Comparison of ENCODE assay signal across 14 cellular contexts in genomic region chr2:112706947-112707346, GRCh38. TPM values are rescaled to one million over a fixed set of nuclear protein-coding genes. Genes with fewer than 3 reads are reported as not detected.
DNase-seq lines count a peak whose midpoint lies in the region; ATAC-seq and TF ChIP-seq lines count a peak whose summit lies in the region.
"Not testable (repeated sequence)": the region's sequence is repeated elsewhere in the genome, so short reads cannot be mapped to it uniquely, and the experiment has no call there.
"Had no signal": no experiment of that assay in that cellular context is flagged by ENCODE, and none has a peak within 500 bp of the region (broad histone marks: within the 10 kb centered on the region; RNA-seq: fewer than 3 reads in every experiment).

No MANE protein-coding gene starts in this region.

- not testable (repeated sequence) for H3K9me3 Mint-ChIP-seq in IgD-negative memory B cell; T-helper 2 cell treated with Interferon-gamma antibody and Interleukin-4, amounts not matched to agents 5 μg/mL and 100 μg/mL, for 36 hours; dendritic cell treated with granulocyte-macrophage colony-stimulating factor and Interleukin-4, amounts not matched to agents 40 ng/mL and 50 ng/mL, for 4 days; osteocyte (ENCODE audit: unreplicated experiment); stimulated activated naive B cell treated with anti-CD40 and anti-IgM and Interleukin-4, amounts not matched to agents 10 μg/mL and 1 μg/mL and 100 μg/mL, for 72 hours

- not testable (repeated sequence) for H3K36me3 Mint-ChIP-seq in IgD-negative memory B cell; T-helper 2 cell treated with Interferon-gamma antibody and Interleukin-4, amounts not matched to agents 5 μg/mL and 100 μg/mL, for 36 hours (ENCODE audit: low read depth); dendritic cell treated with granulocyte-macrophage colony-stimulating factor and Interleukin-4, amounts not matched to agents 40 ng/mL and 50 ng/mL, for 4 days (ENCODE audit: low read depth); osteocyte (ENCODE audit: unreplicated experiment); stimulated activated naive B cell treated with anti-CD40 and anti-IgM and Interleukin-4, amounts not matched to agents 10 μg/mL and 1 μg/mL and 100 μg/mL, for 72 hours

- peak overlapping the region; percentile 74 to 93 (median 80) for H3K4me2 ChIP-seq in BLaER1 treated with 17β-estradiol and CSF1 and Interleukin-3, amounts not matched to agents 10 nM and 100 nM

- H3K27me3 ChIP-seq in BLaER1 treated with 17β-estradiol and CSF1 and Interleukin-3, amounts not matched to agents 10 nM and 100 nM: not testable (repeated sequence)

- intact Hi-C loops in dendritic cell treated with granulocyte-macrophage colony-stimulating factor and Interleukin-4, amounts not matched to agents 40 ng/mL and 50 ng/mL, for 4 days (cut with micrococcal nuclease): not testable (repeated sequence)

- not testable (repeated sequence) for H3K4me3 ChIP-seq in BLaER1 treated with 17β-estradiol and CSF1 and Interleukin-3, amounts not matched to agents 10 nM and 100 nM

- peak overlapping the region in 2 of 11 experiments; percentile 21 to 33; a peak in 1 of 22 replicates for H3K9ac ChIP-seq in BLaER1 treated with 17β-estradiol and CSF1 and Interleukin-3, amounts not matched to agents 10 nM and 100 nM

- not testable (repeated sequence) for ATAC-seq in stimulated activated naive B cell treated with anti-CD40 and anti-IgM and Interleukin-4, amounts not matched to agents 10 μg/mL and 1 μg/mL and 100 μg/mL, for 72 hours (replicated peaks)

- not testable (repeated sequence) for H3K9me3 ChIP-seq in BLaER1 treated with 17β-estradiol and CSF1 and Interleukin-3, amounts not matched to agents 10 nM and 100 nM (replicated peaks in 1 of 11)

- DNase-seq in T-helper 2 cell treated with Interferon-gamma antibody and Interleukin-4, amounts not matched to agents 5 μg/mL and 100 μg/mL, for 36 hours (ENCODE audit: low spot score); stimulated activated naive B cell treated with anti-CD40 and anti-IgM and Interleukin-4, amounts not matched to agents 10 μg/mL and 1 μg/mL and 100 μg/mL, for 72 hours: not testable (repeated sequence)
- peak; percentile 30 for DNase-seq in activated CD8-positive, alpha-beta memory T cell treated with anti-CD3 and anti-CD28 coated beads for 24 hours
- DNase-seq in activated effector memory CD4-positive, alpha-beta T cell treated with anti-CD3 and anti-CD28 coated beads, Interleukin-2, amount 50 U/mL, for 16 hours: peak; percentile 17
- DNase-seq in osteocyte (ENCODE audit: extremely low spot score, unreplicated experiment): peak; percentile 34

- TF ChIP-seq CTCF in osteocyte (IDR thresholded peaks at IDR 0.05): not testable (repeated sequence)

- H3K27ac Mint-ChIP-seq in IgD-negative memory B cell; T-helper 2 cell treated with Interferon-gamma antibody and Interleukin-4, amounts not matched to agents 5 μg/mL and 100 μg/mL, for 36 hours; osteocyte (ENCODE audit: unreplicated experiment): not testable (repeated sequence)
- peak overlapping the region; percentile 86 for H3K27ac Mint-ChIP-seq in dendritic cell treated with granulocyte-macrophage colony-stimulating factor and Interleukin-4, amounts not matched to agents 40 ng/mL and 50 ng/mL, for 4 days
- peak overlapping the region; percentile 92 for H3K27ac Mint-ChIP-seq in stimulated activated naive B cell treated with anti-CD40 and anti-IgM and Interleukin-4, amounts not matched to agents 10 μg/mL and 1 μg/mL and 100 μg/mL, for 72 hours

- not testable (repeated sequence) for H3K36me3 ChIP-seq in BLaER1 treated with 17β-estradiol and CSF1 and Interleukin-3, amounts not matched to agents 10 nM and 100 nM

- H3K27ac ChIP-seq in BLaER1 treated with 17β-estradiol and CSF1 and Interleukin-3, amounts not matched to agents 10 nM and 100 nM: peak overlapping the region in 9 of 11 experiments; percentile 24 to 96 (median 85); a peak in 15 of 22 replicates

- H3K4me1 ChIP-seq in BLaER1 treated with 17β-estradiol and CSF1 and Interleukin-3, amounts not matched to agents 10 nM and 100 nM: peaks cover 49 to 98% (median 59%) of the 10 kb centered on the region in 10 experiments

- H4K20me1 ChIP-seq in BLaER1 treated with 17β-estradiol and CSF1 and Interleukin-3, amounts not matched to agents 10 nM and 100 nM: not testable (repeated sequence)

- H3K4me1 Mint-ChIP-seq in IgD-negative memory B cell: peaks cover 39 to 54% (median 48%) of the 10 kb centered on the region in 3 donors
- H3K4me1 Mint-ChIP-seq in T-helper 2 cell treated with Interferon-gamma antibody and Interleukin-4, amounts not matched to agents 5 μg/mL and 100 μg/mL, for 36 hours (ENCODE audit: low read depth): peaks cover 61% of the 10 kb centered on the region
- peaks cover 80% of the 10 kb centered on the region for H3K4me1 Mint-ChIP-seq in dendritic cell treated with granulocyte-macrophage colony-stimulating factor and Interleukin-4, amounts not matched to agents 40 ng/mL and 50 ng/mL, for 4 days (ENCODE audit: low read depth)
- not testable (repeated sequence) for H3K4me1 Mint-ChIP-seq in osteocyte (ENCODE audit: unreplicated experiment)
- H3K4me1 Mint-ChIP-seq in stimulated activated naive B cell treated with anti-CD40 and anti-IgM and Interleukin-4, amounts not matched to agents 10 μg/mL and 1 μg/mL and 100 μg/mL, for 72 hours: peaks cover 48 to 81% of the 10 kb centered on the region in 2 donors

- H3K4me3 Mint-ChIP-seq in IgD-negative memory B cell: peak overlapping the region in 3 of 4 donors; percentile 4 to 45 (median 45)
- peak overlapping the region; percentile 75 for H3K4me3 Mint-ChIP-seq in T-helper 2 cell treated with Interferon-gamma antibody and Interleukin-4, amounts not matched to agents 5 μg/mL and 100 μg/mL, for 36 hours
- not testable (repeated sequence) for H3K4me3 Mint-ChIP-seq in dendritic cell treated with granulocyte-macrophage colony-stimulating factor and Interleukin-4, amounts not matched to agents 40 ng/mL and 50 ng/mL, for 4 days; osteocyte (ENCODE audit: unreplicated experiment); stimulated activated naive B cell treated with anti-CD40 and anti-IgM and Interleukin-4, amounts not matched to agents 10 μg/mL and 1 μg/mL and 100 μg/mL, for 72 hours

- not testable (repeated sequence) for H3K27me3 Mint-ChIP-seq in IgD-negative memory B cell; T-helper 2 cell treated with Interferon-gamma antibody and Interleukin-4, amounts not matched to agents 5 μg/mL and 100 μg/mL, for 36 hours (ENCODE audit: low read depth); dendritic cell treated with granulocyte-macrophage colony-stimulating factor and Interleukin-4, amounts not matched to agents 40 ng/mL and 50 ng/mL, for 4 days; stimulated activated naive B cell treated with anti-CD40 and anti-IgM and Interleukin-4, amounts not matched to agents 10 μg/mL and 1 μg/mL and 100 μg/mL, for 72 hours
- H3K27me3 Mint-ChIP-seq in osteocyte (ENCODE audit: unreplicated experiment): peaks cover 39% of the 10 kb centered on the region

RNA-seq across cellular contexts. Expression of gene NT5DC4, which starts 13.9 kb away (rescaled TPM):
- polyA plus RNA-seq in IgD-negative memory B cell: not detected
- not detected in 2 replicates for total RNA-seq in osteocyte
- total RNA-seq: A673; CD4-positive, alpha-beta T cell; GM23248; H4; HT1080 had no signal
- polyA plus RNA-seq: AG04450, GM23248 had no signal

RNA-seq across cellular contexts. Expression of gene CKAP2L, which starts 57.5 kb away (rescaled TPM):
- not detected for polyA plus RNA-seq in IgD-negative memory B cell
- total RNA-seq in osteocyte: 6.3 and 6.5 TPM in 2 replicates
